ENCODE assay signal across 22 cellular contexts in genomic region chr12:55467836-55468235, GRCh38. TPM values are rescaled to one million over a fixed set of nuclear protein-coding genes. Genes with fewer than 3 reads are reported as not detected.
DNase-seq lines count a peak whose midpoint lies in the region; ATAC-seq and TF ChIP-seq lines count a peak whose summit lies in the region.
"Had no signal": no experiment of that assay in that cellular context is flagged by ENCODE, and none has a peak within 500 bp of the region (broad histone marks: within the 10 kb centered on the region; RNA-seq: fewer than 3 reads in every experiment).

No MANE protein-coding gene starts in this region.

- H2AFZ ChIP-seq in KMS-11 (ENCODE audit: low read depth) (no peak overlapping the region), PC-9 (no peak overlapping the region)

- H3K27me3 Mint-ChIP-seq in stimulated activated naive B cell treated with anti-CD40 and anti-IgM and Interleukin-4, amounts not matched to agents 10 μg/mL and 1 μg/mL and 100 μg/mL, for 72 hours: no peaks in the 10 kb centered on the region
- peaks cover 14% of the 10 kb centered on the region for H3K27me3 Mint-ChIP-seq in activated CD4-positive, alpha-beta T cell treated with anti-CD3 and anti-CD28 coated beads, Interleukin-2, amount 10 ng/mL, durations not matched to agents 7 days and 5 days
- H3K27me3 Mint-ChIP-seq: CD4-positive, CD25-positive, alpha-beta regulatory T cell had no signal

- TF ChIP-seq CTCF in KMS-11 (conservative IDR thresholded peaks at IDR 0.05; ENCODE audit: low read depth, low read length) (no peak), PC-9 (conservative IDR thresholded peaks at IDR 0.05) (no peak)

- H3K9me3 ChIP-seq in PC-9 (ENCODE audit: insufficient read depth, low read depth): no peaks in the 10 kb centered on the region
- H3K9me3 ChIP-seq: ovary, Peyer's patch, transverse colon had no signal

- H3K4me2 ChIP-seq in KMS-11 (peak overlapping the region; percentile 1; the same call in 1 of the 2 replicates), PC-9 (no peak overlapping the region)

- intact Hi-C loops in PC-9 (cut with micrococcal nuclease; ENCODE audit: unreplicated experiment): no loop called here

- no peak overlapping the region for H3K9ac ChIP-seq in KMS-11

- POLR2A ChIA-PET in activated CD4-positive, alpha-beta T cell treated with anti-CD3 and anti-CD28 coated beads, Interleukin-2, amount 10 ng/mL, durations not matched to agents 7 days and 5 days (lab: Charles Lee): no interaction called here
- POLR2A ChIA-PET in PC-9 (lab: Charles Lee; ENCODE audit: unreplicated experiment): interaction anchor here (0.6 kb wide), 1 partner anchor 154 kb away, joined by 5 read pairs; no protein-coding TSS in a partner anchor

- peak; percentile 67 for ATAC-seq in GM21825 (IDR thresholded peaks at IDR 0.05; ENCODE audit: unreplicated experiment)
- ATAC-seq in stimulated activated naive B cell treated with anti-CD40 and anti-IgM and Interleukin-4, amounts not matched to agents 10 μg/mL and 1 μg/mL and 100 μg/mL, for 72 hours (replicated peaks): peak; percentile 84 to 87

- BruUV-seq in PC-9 (replicated peaks; lab: Mats Ljungman, UMichigan): no TSS peak

- CTCF ChIA-PET in activated CD4-positive, alpha-beta T cell treated with anti-CD3 and anti-CD28 coated beads, Interleukin-2, amount 10 ng/mL, durations not matched to agents 7 days and 5 days (lab: Charles Lee): no interaction called here
- CTCF ChIA-PET in PC-9 (lab: Charles Lee): no interaction called here

- no peaks in the 10 kb centered on the region for H4K20me1 ChIP-seq in KMS-11 (ENCODE audit: insufficient read depth)
- no peaks in the 10 kb centered on the region for H4K20me1 ChIP-seq in PC-9 (ENCODE audit: insufficient read depth)

- H3K4me1 ChIP-seq in KMS-11 (ENCODE audit: low read depth, poor library complexity, severe bottlenecking) (peaks cover 18% of the 10 kb centered on the region), PC-9 (replicated peaks; ENCODE audit: insufficient read depth) (no peaks in the 10 kb centered on the region)
- H3K4me1 ChIP-seq: left ventricle myocardium inferior, Peyer's patch, transverse colon had no signal

- no peaks in the 10 kb centered on the region for H3K9me2 ChIP-seq in PC-9 (ENCODE audit: insufficient read depth)

- H3K27ac Mint-ChIP-seq in stimulated activated naive B cell treated with anti-CD40 and anti-IgM and Interleukin-4, amounts not matched to agents 10 μg/mL and 1 μg/mL and 100 μg/mL, for 72 hours: no peak overlapping the region
- no peak overlapping the region for H3K27ac Mint-ChIP-seq in activated CD4-positive, alpha-beta T cell treated with anti-CD3 and anti-CD28 coated beads, Interleukin-2, amount 10 ng/mL, durations not matched to agents 7 days and 5 days
- H3K27ac Mint-ChIP-seq: activated T-helper 2 cell treated with anti-CD3 and anti-CD28 coated beads, Interferon-gamma antibody, Interleukin-2, Interleukin-4, amounts not matched to agents 10 μg/mL and 5 μg/mL and 100 μg/mL, durations not matched to agents 14 hours and 24 hours and 36 hours; CD4-positive, CD25-positive, alpha-beta regulatory T cell had no signal

- no peaks in the 10 kb centered on the region for H3K79me2 ChIP-seq in KMS-11 (ENCODE audit: insufficient read depth, low read depth)
- H3K79me2 ChIP-seq in PC-9 (ENCODE audit: low read depth): no peaks in the 10 kb centered on the region

- no peaks in the 10 kb centered on the region for H3F3A ChIP-seq in PC-9 (ENCODE audit: insufficient read depth, low read depth)

- no peak overlapping the region for H3K27ac ChIP-seq in KMS-11
- H3K27ac ChIP-seq in PC-9: no peak overlapping the region
- H3K27ac ChIP-seq: 22Rv1, left ventricle myocardium inferior, ovary, Peyer's patch, transverse colon had no signal

- peaks cover 5 to 12% of the 10 kb centered on the region in 2 donors for H3K9me3 Mint-ChIP-seq in stimulated activated naive B cell treated with anti-CD40 and anti-IgM and Interleukin-4, amounts not matched to agents 10 μg/mL and 1 μg/mL and 100 μg/mL, for 72 hours
- H3K9me3 Mint-ChIP-seq in activated CD4-positive, alpha-beta T cell treated with anti-CD3 and anti-CD28 coated beads, Interleukin-2, amount 10 ng/mL, durations not matched to agents 7 days and 5 days: no peaks in the 10 kb centered on the region

- peaks cover 5 to 6% of the 10 kb centered on the region in 2 donors for H3K36me3 Mint-ChIP-seq in stimulated activated naive B cell treated with anti-CD40 and anti-IgM and Interleukin-4, amounts not matched to agents 10 μg/mL and 1 μg/mL and 100 μg/mL, for 72 hours
- H3K36me3 Mint-ChIP-seq in activated CD4-positive, alpha-beta T cell treated with anti-CD3 and anti-CD28 coated beads, Interleukin-2, amount 10 ng/mL, durations not matched to agents 7 days and 5 days (ENCODE audit: low read depth): no peaks in the 10 kb centered on the region
- H3K36me3 Mint-ChIP-seq: CD4-positive, CD25-positive, alpha-beta regulatory T cell had no signal

- H3K4me3 ChIP-seq in KMS-11 (IDR thresholded peaks at IDR 0.05; ENCODE audit: insufficient read depth, low read depth, low read length) (no peak overlapping the region), PC-9 (no peak overlapping the region)
- H3K4me3 ChIP-seq: left ventricle myocardium inferior, ovary, Peyer's patch, transverse colon had no signal

- H3K27me3 ChIP-seq in KMS-11 (ENCODE audit: insufficient read depth, low read depth) (no peaks in the 10 kb centered on the region), PC-9 (ENCODE audit: insufficient read depth, low read depth) (no peaks in the 10 kb centered on the region)
- H3K27me3 ChIP-seq: ovary, Peyer's patch, transverse colon had no signal

- peaks cover 18 to 37% of the 10 kb centered on the region in 2 donors for H3K4me1 Mint-ChIP-seq in stimulated activated naive B cell treated with anti-CD40 and anti-IgM and Interleukin-4, amounts not matched to agents 10 μg/mL and 1 μg/mL and 100 μg/mL, for 72 hours
- no peaks in the 10 kb centered on the region for H3K4me1 Mint-ChIP-seq in activated CD4-positive, alpha-beta T cell treated with anti-CD3 and anti-CD28 coated beads, Interleukin-2, amount 10 ng/mL, durations not matched to agents 7 days and 5 days
- H3K4me1 Mint-ChIP-seq: CD4-positive, CD25-positive, alpha-beta regulatory T cell had no signal

- DNase-seq in NOMO-1 treated with DMSO at 0.1 percent for 48 hours (lab: John Stamatoyannopoulos, UW; ENCODE audit: unreplicated experiment) (peak; percentile 57), NOMO-1 treated with dmso at 0.1 percent for 144 hours (lab: John Stamatoyannopoulos, UW; ENCODE audit: unreplicated experiment) (no peak), PC-9 (no peak), amniotic stem cell (lab: John Stamatoyannopoulos, UW) (no peak)
- no peak for DNase-seq in stimulated activated naive B cell treated with anti-CD40 and anti-IgM and Interleukin-4, amounts not matched to agents 10 μg/mL and 1 μg/mL and 100 μg/mL, for 72 hours
- no peak for DNase-seq in activated CD4-positive, alpha-beta T cell treated with anti-CD3 and anti-CD28 coated beads, Interleukin-2, amount 10 ng/mL, durations not matched to agents 7 days and 5 days
- DNase-seq: activated CD8-positive, alpha-beta memory T cell treated with anti-CD3 and anti-CD28 coated beads for 24 hours; amygdala; CD4-positive, CD25-positive, alpha-beta regulatory T cell; Kasumi-1; left ventricle myocardium inferior; NCI-H1930; NCI-H510A treated with DMSO at 0.1 percent for 48 hours; ovary; Peyer's patch; stimulated activated CD4-positive, alpha-beta T cell treated with anti-CD3 and anti-CD28 coated beads, Interleukin-4, amount 100 ng/mL, for 24 hours; transverse colon had no signal

- no peak overlapping the region for H3K4me3 Mint-ChIP-seq in stimulated activated naive B cell treated with anti-CD40 and anti-IgM and Interleukin-4, amounts not matched to agents 10 μg/mL and 1 μg/mL and 100 μg/mL, for 72 hours
- no peak overlapping the region for H3K4me3 Mint-ChIP-seq in activated CD4-positive, alpha-beta T cell treated with anti-CD3 and anti-CD28 coated beads, Interleukin-2, amount 10 ng/mL, durations not matched to agents 7 days and 5 days
- H3K4me3 Mint-ChIP-seq: CD4-positive, CD25-positive, alpha-beta regulatory T cell had no signal

- H3K36me3 ChIP-seq in KMS-11 (ENCODE audit: insufficient read depth): no peaks in the 10 kb centered on the region
- no peaks in the 10 kb centered on the region for H3K36me3 ChIP-seq in PC-9 (ENCODE audit: low read depth)
- H3K36me3 ChIP-seq: left ventricle myocardium inferior, ovary, Peyer's patch, transverse colon had no signal

RNA-seq across cellular contexts. Expression of gene OR6C70, which starts 2.1 kb away (rescaled TPM):
- not detected for total RNA-seq in activated CD4-positive, alpha-beta T cell treated with anti-CD3 and anti-CD28 coated beads, Interleukin-2, amount 10 ng/mL, durations not matched to agents 7 days and 5 days
- not detected in 2 replicates for total RNA-seq in PC-9 (2021)
- total RNA-seq: CD4-positive, CD25-positive, alpha-beta regulatory T cell; cerebellum; left ventricle myocardium inferior; ovary; Peyer's patch; transverse colon had no signal

RNA-seq across cellular contexts. Expression of gene OR6C2, which starts 24.0 kb away (rescaled TPM):
- not detected for total RNA-seq in activated CD4-positive, alpha-beta T cell treated with anti-CD3 and anti-CD28 coated beads, Interleukin-2, amount 10 ng/mL, durations not matched to agents 7 days and 5 days
- total RNA-seq in PC-9 (2021): not detected in 2 replicates
- total RNA-seq: activated T-helper 2 cell treated with anti-CD3 and anti-CD28 coated beads, Interferon-gamma antibody, Interleukin-2, Interleukin-4, amounts not matched to agents 10 μg/mL and 5 μg/mL and 100 μg/mL, durations not matched to agents 14 hours and 24 hours and 36 hours; CD4-positive, CD25-positive, alpha-beta regulatory T cell; cerebellum; left ventricle myocardium inferior; ovary; Peyer's patch had no signal

RNA-seq across cellular contexts. Expression of gene OR6C68, which starts 24.3 kb away (rescaled TPM):
- total RNA-seq in activated CD4-positive, alpha-beta T cell treated with anti-CD3 and anti-CD28 coated beads, Interleukin-2, amount 10 ng/mL, durations not matched to agents 7 days and 5 days: not detected
- total RNA-seq in PC-9 (2021): not detected in 2 replicates
- total RNA-seq: activated T-helper 2 cell treated with anti-CD3 and anti-CD28 coated beads, Interferon-gamma antibody, Interleukin-2, Interleukin-4, amounts not matched to agents 10 μg/mL and 5 μg/mL and 100 μg/mL, durations not matched to agents 14 hours and 24 hours and 36 hours; CD4-positive, CD25-positive, alpha-beta regulatory T cell; cerebellum; left ventricle myocardium inferior; ovary; Peyer's patch; transverse colon had no signal

RNA-seq across cellular contexts. Expression of gene OR6C76, which starts 41.8 kb away (rescaled TPM):
- total RNA-seq in activated CD4-positive, alpha-beta T cell treated with anti-CD3 and anti-CD28 coated beads, Interleukin-2, amount 10 ng/mL, durations not matched to agents 7 days and 5 days: not detected
- total RNA-seq in PC-9 (2021): not detected in 2 replicates
- total RNA-seq: activated T-helper 2 cell treated with anti-CD3 and anti-CD28 coated beads, Interferon-gamma antibody, Interleukin-2, Interleukin-4, amounts not matched to agents 10 μg/mL and 5 μg/mL and 100 μg/mL, durations not matched to agents 14 hours and 24 hours and 36 hours; CD4-positive, CD25-positive, alpha-beta regulatory T cell; cerebellum; left ventricle myocardium inferior; ovary; Peyer's patch; transverse colon had no signal
